33 cellular contexts compared by ENCODE assay signal in the genomic region with DNA sequence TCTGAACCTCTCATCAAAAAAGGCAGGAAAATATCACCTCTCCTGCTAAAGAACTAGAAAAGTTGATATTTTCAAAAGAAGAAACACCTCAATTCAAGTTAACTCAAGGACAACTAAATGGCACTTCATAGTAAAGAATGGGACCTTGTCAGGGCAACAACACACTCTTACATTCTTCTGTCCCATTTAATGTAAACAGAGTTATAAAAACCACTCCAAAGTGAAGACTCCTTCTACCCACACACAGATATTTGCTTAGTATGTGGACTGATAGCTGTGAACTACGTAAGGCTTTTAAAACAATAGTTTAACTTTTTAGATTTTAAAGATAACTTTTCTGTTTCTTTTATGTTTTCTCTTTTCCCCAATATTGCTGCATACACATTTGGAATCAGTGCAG.
DNase-seq lines count a peak whose midpoint lies in the region; ATAC-seq, FAIRE-seq and TF ChIP-seq lines count a peak whose summit lies in the region.
"Had no signal": no experiment of that assay in that cellular context is flagged by ENCODE, and none has a peak within 500 bp of the region (broad histone marks: within the 10 kb centered on the region; RNA-seq: fewer than 3 reads in every experiment).

No MANE protein-coding gene starts in this region.

- ATAC-seq in left lung (peak; percentile 54), lower lobe of right lung (peak; percentile 33 to 69), upper lobe of right lung (peak; percentile 36), psoas muscle (no peak)
- ATAC-seq: A549; CD8-positive, alpha-beta T cell had no signal

- H3K9me3 ChIP-seq in left lung (peaks cover 0 to 19% of the 10 kb centered on the region in 2 donors), lower lobe of right lung (no peaks in the 10 kb centered on the region), upper lobe of right lung (no peaks in the 10 kb centered on the region), psoas muscle (no peaks in the 10 kb centered on the region)
- H3K9me3 ChIP-seq: A549, BE2C, BLaER1, Caco-2 had no signal

- no peak for FAIRE-seq in GM12891 (lab: Jason Lieb, UNC)
- FAIRE-seq: A204.1, A549, D721Med had no signal

- intact Hi-C loops in left lung (cut with DNase I) (no loop called here), lower lobe of right lung (cut with DNase I) (no loop called here), upper lobe of right lung (cut with DNase I) (no loop called here), psoas muscle (cut with DNase I) (no loop called here)

- no peaks in the 10 kb centered on the region for H3K36me3 ChIP-seq in left lung
- H3K36me3 ChIP-seq in lower lobe of right lung = no peaks in the 10 kb centered on the region
- H3K36me3 ChIP-seq in upper lobe of right lung = no peaks in the 10 kb centered on the region
- no peaks in the 10 kb centered on the region for H3K36me3 ChIP-seq in psoas muscle (ENCODE audit: insufficient read depth in 1 of 2, low read depth in 1 of 2)
- H3K36me3 ChIP-seq: BE2C; BLaER1; BLaER1 treated with 17β-estradiol and CSF1 and Interleukin-3, amounts not matched to agents 10 nM and 100 nM had no signal

- no peak for TF ChIP-seq POLR2A in GM12891 (IDR thresholded peaks at IDR 0.05; ENCODE audit: low read depth, low read length)

- no peak overlapping the region for H3K27ac ChIP-seq in left lung
- H3K27ac ChIP-seq in lower lobe of right lung = no peak overlapping the region
- H3K27ac ChIP-seq in upper lobe of right lung = no peak overlapping the region
- H3K27ac ChIP-seq in psoas muscle = no peak overlapping the region
- H3K27ac ChIP-seq: 22Rv1; A549; BLaER1; BLaER1 treated with 17β-estradiol and CSF1 and Interleukin-3, amounts not matched to agents 10 nM and 100 nM; C4-2B had no signal

- H3K4me1 ChIP-seq in left lung (no peaks in the 10 kb centered on the region), lower lobe of right lung (no peaks in the 10 kb centered on the region), upper lobe of right lung (no peaks in the 10 kb centered on the region), psoas muscle (no peaks in the 10 kb centered on the region)
- H3K4me1 ChIP-seq: A549; BE2C; BLaER1; BLaER1 treated with 17β-estradiol and CSF1 and Interleukin-3, amounts not matched to agents 10 nM and 100 nM; Caco-2 had no signal

- no peak for TF ChIP-seq CTCF in left lung (IDR thresholded peaks at IDR 0.05)
- no peak for TF ChIP-seq CTCF in lower lobe of right lung (IDR thresholded peaks at IDR 0.05)
- no peak for TF ChIP-seq CTCF in upper lobe of right lung (IDR thresholded peaks at IDR 0.05)
- no peak for TF ChIP-seq CTCF in psoas muscle (IDR thresholded peaks at IDR 0.05)

- no peak overlapping the region for H3K4me3 ChIP-seq in left lung
- H3K4me3 ChIP-seq in lower lobe of right lung = no peak overlapping the region
- no peak overlapping the region for H3K4me3 ChIP-seq in upper lobe of right lung
- no peak overlapping the region for H3K4me3 ChIP-seq in psoas muscle
- H3K4me3 ChIP-seq: A549; BLaER1; BLaER1 treated with 17β-estradiol and CSF1 and Interleukin-3, amounts not matched to agents 10 nM and 100 nM had no signal

- 67 to 75% (median 74%) methylated on average over 1 of the region's 1 CpG for WGBS in psoas muscle, 3 donors

- DNase-seq in left lung = no peak
- no peak for DNase-seq in lower lobe of right lung
- DNase-seq in upper lobe of right lung = no peak
- DNase-seq in GM12891 (ENCODE audit: insufficient read length, low spot score) = no peak
- DNase-seq in psoas muscle = no peak
- no peak for DNase-seq in NCI-H1048 (lab: John Stamatoyannopoulos, UW)
- DNase-seq: 8988T; ACHN; AML-193; BE2C; C1 segment of cervical spinal cord; Caco-2; Calu3; CD4-positive, alpha-beta memory T cell; CD4-positive, alpha-beta T cell; CD4-positive, CD25-positive, alpha-beta regulatory T cell; CD8-positive, alpha-beta memory T cell; CD8-positive, alpha-beta T cell; COR-L47; DMS 273 treated with DMSO at 0.1 percent for 48 hours; DMS153; DMS53; DMS79; DMS79 treated with DMSO at 0.1 percent for 48 hours; DND-41; EL had no signal

- no peaks in the 10 kb centered on the region for H3K27me3 ChIP-seq in left lung
- H3K27me3 ChIP-seq in lower lobe of right lung (ENCODE audit: low read depth) = no peaks in the 10 kb centered on the region
- H3K27me3 ChIP-seq in upper lobe of right lung = no peaks in the 10 kb centered on the region
- H3K27me3 ChIP-seq in psoas muscle (ENCODE audit: insufficient read depth in 3 of 3, low read length in 2 of 3) = no peaks in the 10 kb centered on the region
- H3K27me3 ChIP-seq: BE2C; BLaER1; BLaER1 treated with 17β-estradiol and CSF1 and Interleukin-3, amounts not matched to agents 10 nM and 100 nM had no signal

TF ChIP-seq in GM12891, 5 proteins besides CTCF, POLR2A, EP300 and RAD21:
- TF ChIP-seq POLR2AphosphoS5 (IDR thresholded peaks at IDR 0.05; ENCODE audit: low read depth, low read length) = no peak
- TF ChIP-seq TAF1 (IDR thresholded peaks at IDR 0.05; ENCODE audit: low read depth, low read length) = no peak
- no peak for TF ChIP-seq SPI1 (IDR thresholded peaks at IDR 0.05; ENCODE audit: low read depth, low read length)
- no peak for TF ChIP-seq PAX5 (IDR thresholded peaks at IDR 0.05; ENCODE audit: insufficient read depth, low read length, severe bottlenecking)
- TF ChIP-seq POU2F2 (IDR thresholded peaks at IDR 0.05; ENCODE audit: low read depth, low read length) = no peak

Comparison
In these comparisons a context has a peak if more than half of its experiments do, and no peak if none do; other contexts are left out.
1. ATAC-seq: peak in left lung (single experiment), lower lobe of right lung (2 of 2) and upper lobe of right lung (single experiment); none in psoas muscle (0 of 4).